ENCODE assay signal across 31 cellular contexts in the genomic region with DNA sequence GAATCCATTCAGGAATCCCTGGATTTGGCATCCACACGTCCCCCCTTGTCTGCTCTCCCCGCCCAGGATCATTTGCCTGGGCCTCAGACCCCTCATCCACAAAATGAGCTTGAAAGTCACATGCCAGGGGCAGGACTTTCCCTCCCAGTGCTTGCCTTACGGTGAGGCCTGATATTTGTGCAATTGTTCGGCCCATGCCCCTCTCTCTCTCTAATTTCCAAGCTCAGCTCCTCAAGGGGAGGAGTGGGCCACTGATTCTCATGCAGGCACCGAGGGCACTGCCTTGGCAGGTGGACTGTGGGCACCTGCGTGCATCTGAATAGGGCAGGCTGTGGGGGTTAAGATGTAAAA.
"Had no signal": no experiment of that assay in that cellular context is flagged by ENCODE, and none has a peak within 500 bp of the region (broad histone marks: within the 10 kb centered on the region; RNA-seq: fewer than 3 reads in every experiment).

No MANE protein-coding gene starts in this region.

- H3K27me3 ChIP-seq: ascending aorta, cardiac muscle cell, gastroesophageal sphincter had no signal

- H3K4me1 ChIP-seq: ascending aorta, breast epithelium, esophagus squamous epithelium had no signal

- H3K36me3 ChIP-seq: ascending aorta, breast epithelium, cardiac muscle cell, esophagus squamous epithelium, gastroesophageal sphincter, WERI-Rb-1 had no signal

- H3K27ac ChIP-seq: ascending aorta, breast epithelium, cardiac muscle cell, coronary artery, dorsolateral prefrontal cortex, epithelial cell of prostate, esophagus squamous epithelium, gastroesophageal sphincter, WERI-Rb-1 had no signal

- ATAC-seq: activated CD4-positive, CD25-positive, alpha-beta regulatory T cell treated with anti-CD3 and anti-CD28 coated beads, Interleukin-2, amount 50 U/mL, for 24 hours; activated naive CD4-positive, alpha-beta T cell treated with anti-CD3 and anti-CD28 coated beads, Interleukin-2, amount 50 U/mL, for 72 hours; activated T-cell treated with anti-CD3 and anti-CD28 coated beads, Interleukin-2, amount 50 U/mL, for 72 hours; T-helper 17 cell had no signal

- H3K9me3 ChIP-seq: ascending aorta, esophagus squamous epithelium, gastroesophageal sphincter had no signal

- H3K4me3 ChIP-seq: ascending aorta, breast epithelium, cardiac muscle cell, coronary artery, dorsolateral prefrontal cortex, esophagus squamous epithelium, gastroesophageal sphincter had no signal

- FAIRE-seq: endometrium, endothelial cell of umbilical vein had no signal

- DNase-seq: activated B cell treated with CpG ODN at 0.5 μM for 24 hours; activated CD4-positive, alpha-beta memory T cell treated with anti-CD3 and anti-CD28 coated beads, Interleukin-2, amount 10 ng/mL, durations not matched to agents 7 days and 5 days; activated CD4-positive, alpha-beta T cell treated with anti-CD3 and anti-CD28 coated beads for 48 hours; activated CD4-positive, alpha-beta T cell treated with anti-CD3 and anti-CD28 coated beads, Interleukin-2, amount 50 U/mL, for 4 hours; activated CD8-positive, alpha-beta memory T cell treated with anti-CD3 and anti-CD28 coated beads, Interleukin-2, amount 50 U/mL, for 48 hours; activated gamma-delta T cell; activated naive CD4-positive, alpha-beta T cell; activated naive CD4-positive, alpha-beta T cell treated with anti-CD3 and anti-CD28 coated beads, Interleukin-2, amount 10 ng/mL, durations not matched to agents 7 days and 5 days; activated naive CD8-positive, alpha-beta T cell treated with anti-CD3 and anti-CD28 coated beads, Interleukin-2, amount 10 ng/mL, durations not matched to agents 7 days and 5 days; activated T-cell treated with anti-CD3 and anti-CD28 coated beads for 4 hours; activated T-cell treated with anti-CD3 and anti-CD28 coated beads, Interleukin-2, amount 50 U/mL, for 24 hours; activated T-cell treated with anti-CD3 and anti-CD28 coated beads, Interleukin-2, amount 50 U/mL, for 72 hours; central memory CD4-positive, alpha-beta T cell; cerebellar nuclear complex; dorsolateral prefrontal cortex; esophagus squamous epithelium; foreskin melanocyte; T-helper 1 cell; T-helper 17 cell; T1000; WERI-Rb-1 had no signal
